In the genomic region with DNA sequence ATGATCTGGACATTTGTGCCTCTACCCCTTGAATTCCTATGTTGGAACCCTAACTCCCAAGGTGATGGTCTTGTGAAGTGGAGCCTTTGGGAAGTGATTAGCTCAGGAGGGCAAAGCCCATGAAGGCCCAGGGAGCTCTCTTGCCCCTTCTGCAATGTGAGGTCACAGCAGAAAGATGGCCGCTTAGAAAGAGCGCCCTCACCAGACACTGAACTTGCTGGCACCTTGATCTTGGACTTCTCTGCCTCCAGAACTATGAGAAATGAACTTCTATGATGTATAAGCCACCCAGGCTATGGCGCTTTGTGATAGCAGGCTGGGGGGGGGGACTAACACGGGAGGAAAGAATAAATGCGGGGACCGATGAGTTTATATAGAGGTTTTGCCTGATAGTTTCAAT, we compare ENCODE assay signal across 28 cellular contexts. TPM values are rescaled to one million over a fixed set of nuclear protein-coding genes. Genes with fewer than 3 reads are reported as not detected.
"Had no signal": no experiment of that assay in that cellular context is flagged by ENCODE, and none has a peak within 500 bp of the region (broad histone marks: within the 10 kb centered on the region; RNA-seq: fewer than 3 reads in every experiment).

No MANE protein-coding gene starts in this region.

- DNase-seq: KBM-7; MG63; NCI-H1092; NCI-H1105 treated with DMSO at 0.1 percent for 48 hours; NCI-H1417 treated with DMSO at 0.1 percent for 48 hours; NCI-H146; NCI-H1694 treated with DMSO at 0.1 percent for 48 hours; NCI-H1930; NCI-H2081; NCI-H2107; NCI-H2227 treated with DMSO at 0.1 percent for 48 hours; NCI-H524; NCI-H748 treated with DMSO at 0.1 percent for 48 hours; NK-92 treated with Interleukin-12 subunit alpha and Interleukin-12 subunit beta, amount 100 ng/mL, for 24 hours; OCI-M1; Right ventricle myocardium superior; RPMI8226; SIG-M5; SK-N-SH; SW 1271; T-cell had no signal

- H3K9me3 ChIP-seq: MG63, SJSA1, SK-N-SH had no signal

- H3K9me2 ChIP-seq: SK-N-SH had no signal

- H3K4me2 ChIP-seq: SK-N-SH had no signal

- ATAC-seq: T-cell had no signal

- H3K27me3 ChIP-seq: MG63, SJSA1 had no signal

- H3K4me3 ChIP-seq: MG63, SJSA1 had no signal

- H3K4me1 ChIP-seq: SJSA1 had no signal

- H3K9ac ChIP-seq: SK-N-SH had no signal

- FAIRE-seq: HTR-8/SVneo, RCC 7860 had no signal

- H3K36me3 ChIP-seq: MG63, SJSA1 had no signal

- H3K27ac ChIP-seq: HL-60, SJSA1 had no signal

RNA-seq across cellular contexts. Expression of a gene that starts 45.3 kb away (rescaled TPM):
- total RNA-seq: LHCN-M2, NCI-H460, Right ventricle myocardium superior, SJSA1, T-cell had no signal
- polyA plus RNA-seq: IgD-negative memory B cell, SK-N-SH had no signal
